ENCODE assay signal across 13 cellular contexts in genomic region chr10:9004736-9005135, GRCh38.
"Had no signal": no experiment of that assay in that cellular context is flagged by ENCODE, and none has a peak within 500 bp of the region (broad histone marks: within the 10 kb centered on the region; RNA-seq: fewer than 3 reads in every experiment).

No MANE protein-coding gene starts in this region.

- H3K4me1 Mint-ChIP-seq: brain had no signal

- H3K4me3 ChIP-seq: esophagus squamous epithelium, left lung, pancreas had no signal

- H3K9me3 ChIP-seq: esophagus squamous epithelium, left lung, pancreas had no signal

- ATAC-seq: left lung, pancreas, sciatic nerve had no signal

- H3K4me3 Mint-ChIP-seq: brain, naive B cell had no signal

- H3K36me3 ChIP-seq: esophagus squamous epithelium, left lung, pancreas had no signal

- H3K27me3 ChIP-seq: esophagus squamous epithelium, left lung, pancreas had no signal

- H3K27ac Mint-ChIP-seq: activated CD4-positive, alpha-beta T cell treated with anti-CD3 and anti-CD28 coated beads, Interleukin-2, amount 10 ng/mL, durations not matched to agents 7 days and 5 days; brain; naive B cell had no signal

- DNase-seq: activated CD4-positive, alpha-beta T cell treated with anti-CD3 and anti-CD28 coated beads, Interleukin-2, amount 10 ng/mL, durations not matched to agents 7 days and 5 days; activated CD4-positive, CD25-positive, alpha-beta regulatory T cell; activated naive CD4-positive, alpha-beta T cell treated with anti-CD3 and anti-CD28 coated beads, Interleukin-2, amount 50 U/mL, for 16 hours; amygdala; central memory CD4-positive, alpha-beta T cell; esophagus squamous epithelium; hippocampal formation; left lung; naive B cell; pancreas had no signal

- H3K36me3 Mint-ChIP-seq: brain, naive B cell had no signal

- H3K4me1 ChIP-seq: esophagus squamous epithelium, left lung, pancreas had no signal

- H3K9me3 Mint-ChIP-seq: activated CD4-positive, alpha-beta T cell treated with anti-CD3 and anti-CD28 coated beads, Interleukin-2, amount 10 ng/mL, durations not matched to agents 7 days and 5 days; brain; naive B cell had no signal

- H3K27ac ChIP-seq: coronary artery, esophagus squamous epithelium, left lung, pancreas had no signal

- H3K27me3 Mint-ChIP-seq: activated CD4-positive, alpha-beta T cell treated with anti-CD3 and anti-CD28 coated beads, Interleukin-2, amount 10 ng/mL, durations not matched to agents 7 days and 5 days; naive B cell had no signal
